ENCODE assay signal across 8 cellular contexts in genomic region chr4:17613761-17614415, GRCh38. TPM values are rescaled to one million over a fixed set of nuclear protein-coding genes. Genes with fewer than 3 reads are reported as not detected.
DNase-seq lines count a peak whose midpoint lies in the region; ATAC-seq and TF ChIP-seq lines count a peak whose summit lies in the region.

No MANE protein-coding gene starts in this region.

- H3K4me3 ChIP-seq in SK-N-MC (peak overlapping the region; percentile 92), liver (ENCODE audit: low read depth in 1 of 3, low read length in 3 of 3) (peak overlapping the region; percentile 55 to 99 (median 94))

- H3K9ac ChIP-seq in SK-N-MC (ENCODE audit: insufficient read length) (peak overlapping the region; percentile 98), liver (ENCODE audit: low read depth in 1 of 2, low read length in 2 of 2) (peak overlapping the region; percentile 80 to 99)

- H3K9me3 Mint-ChIP-seq in chondrocyte (ENCODE audit: low read depth) = no peaks in the 10 kb centered on the region

- no peak for TF ChIP-seq RAD21 in liver (IDR thresholded peaks at IDR 0.05)

- H3K27ac Mint-ChIP-seq in chondrocyte (ENCODE audit: unreplicated experiment) = peak overlapping the region; percentile 98

- in situ Hi-C loops in ACHN (cut with HindIII; ENCODE audit: low pct_ligation_motif_present, low pct_unique_long_range_greater_than_20kb, low sequenced_read_pairs) = no loop called here

- H3K4me3 Mint-ChIP-seq in chondrocyte (ENCODE audit: unreplicated experiment) = peak overlapping the region; percentile 95

- H3K36me3 ChIP-seq in SK-N-MC (ENCODE audit: insufficient read depth, low read length) = peaks cover 6% of the 10 kb centered on the region; the same call in 1 of the 2 replicates
- peaks cover 0 to 5% (median 1%) of the 10 kb centered on the region in 4 donors for H3K36me3 ChIP-seq in liver (ENCODE audit: control insufficient read depth in 4 of 4, insufficient read depth in 3 of 4, low read depth in 1 of 4, low read length in 3 of 4)

- ATAC-seq in GM18867 (IDR thresholded peaks at IDR 0.05; ENCODE audit: unreplicated experiment) (peak; percentile 49), HG03060 (IDR thresholded peaks at IDR 0.05; ENCODE audit: low read depth, unreplicated experiment) (peak; percentile 27)

- DNase-seq in ACHN (peak; percentile 77), SK-N-MC (ENCODE audit: low read depth, low spot score) (no peak), chondrocyte (ENCODE audit: low spot score) (no peak), substantia nigra (lab: John Stamatoyannopoulos, UW) (peak in 16 of 49 donors; percentile 4 to 84 (median 44)), activated gamma-delta T cell (lab: John Stamatoyannopoulos, UW) (no peak)

- no peaks in the 10 kb centered on the region for H3K27me3 ChIP-seq in liver (ENCODE audit: control insufficient read depth in 4 of 4, insufficient read depth in 4 of 4, low read length in 3 of 4)

- 2% methylated on average over 23 of the region's 23 CpGs for WGBS in liver

- H3K36me3 Mint-ChIP-seq in chondrocyte (ENCODE audit: low read depth) = peaks cover 5% of the 10 kb centered on the region

- TF ChIP-seq CTCF in chondrocyte (IDR thresholded peaks at IDR 0.05) = no peak
- no peak for TF ChIP-seq CTCF in liver (IDR thresholded peaks at IDR 0.05; ENCODE audit: low read depth, low read length, missing input control)

- H3K4me1 ChIP-seq in liver (ENCODE audit: control insufficient read depth in 4 of 4, insufficient read depth in 4 of 4, low read length in 3 of 4) = peaks cover 4 to 22% (median 19%) of the 10 kb centered on the region in 4 donors

- H3K4me1 Mint-ChIP-seq in chondrocyte (ENCODE audit: low read depth) = peaks cover 29% of the 10 kb centered on the region

- no peaks in the 10 kb centered on the region for H3K9me3 ChIP-seq in SK-N-MC (ENCODE audit: low read depth, low read length)
- H3K9me3 ChIP-seq in liver (ENCODE audit: control insufficient read depth in 4 of 4, low read length in 3 of 4) = no peaks in the 10 kb centered on the region

- no peaks in the 10 kb centered on the region for H3K27me3 Mint-ChIP-seq in chondrocyte (ENCODE audit: low read depth)

- H3K27ac ChIP-seq in SK-N-MC (peak overlapping the region; percentile 36; the same call in 1 of the 2 replicates), liver (ENCODE audit: low read depth in 1 of 2, low read length in 2 of 2) (peak overlapping the region; percentile 80 to 86), substantia nigra (ENCODE audit: low read depth, low read length, poor library complexity, severe bottlenecking) (peak overlapping the region; percentile 81)

TF ChIP-seq in liver, 16 proteins besides CTCF, POLR2A, EP300 and RAD21:
- no peak for TF ChIP-seq TAF1 (conservative IDR thresholded peaks at IDR 0.05)

RNA-seq across cellular contexts. Expression of gene MED28, which starts 0.6 kb away (rescaled TPM):
- total RNA-seq in chondrocyte (28.9 to 35.1 TPM (median 29.8 TPM) in 3 replicates), liver (10 to 100 TPM in 1 of 2 donors, 1 to 10 TPM in 1; 8.5 to 26.8 TPM)
- 1 to 10 TPM; 6.3 to 9.8 TPM for polyA plus RNA-seq in liver

RNA-seq across cellular contexts. Expression of gene LAP3, which starts 36.9 kb away (rescaled TPM):
- 38.5 to 43.7 TPM (median 39.2 TPM) in 3 replicates for total RNA-seq in chondrocyte
- total RNA-seq in liver = 100 to 1,000 TPM in 1 of 2 donors, 10 to 100 TPM in 1; 57.5 to 178 TPM
- polyA plus RNA-seq in liver = 100 to 1,000 TPM; 109 to 111 TPM
